Comparison of ENCODE assay signal across 10 cellular contexts in the genomic region with DNA sequence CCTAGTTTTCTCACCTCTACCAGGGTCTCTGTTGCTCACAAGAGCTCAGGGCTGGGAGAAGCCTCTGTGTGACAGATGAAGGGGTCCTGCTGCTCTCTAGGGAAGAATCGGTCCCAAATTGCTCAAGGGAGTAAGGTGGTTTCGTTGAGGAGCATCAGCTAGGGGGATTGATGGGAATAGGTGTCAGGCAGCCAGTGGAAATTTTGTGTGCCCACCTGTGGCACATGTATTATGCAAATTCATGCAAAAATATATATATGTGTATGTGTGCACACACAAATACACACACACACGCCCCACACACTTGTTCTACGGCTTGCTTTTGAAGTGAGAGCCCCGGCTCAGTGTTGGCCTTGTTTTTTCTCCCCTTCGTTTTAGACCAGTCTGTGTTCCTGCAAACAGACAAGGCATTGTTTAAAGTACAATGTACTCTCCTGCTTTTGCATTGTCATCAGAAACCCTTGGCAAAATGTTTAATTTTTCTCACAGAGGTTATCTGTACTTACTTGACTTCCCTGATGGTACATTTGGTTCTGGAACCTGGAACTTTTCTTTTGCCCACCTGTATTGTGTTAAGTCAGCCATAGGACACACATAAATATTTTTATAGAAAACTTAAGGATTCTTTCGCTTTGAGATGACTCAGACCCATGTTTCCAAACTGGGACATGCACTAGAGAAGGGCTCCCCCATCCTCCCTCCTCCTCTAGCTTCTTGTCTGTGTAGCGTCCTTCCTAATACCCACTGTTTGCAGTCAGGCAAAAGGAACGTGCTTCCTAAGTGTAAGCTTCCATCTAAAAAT. TPM values are rescaled to one million over a fixed set of nuclear protein-coding genes. Genes with fewer than 3 reads are reported as not detected.
DNase-seq lines count a peak whose midpoint lies in the region; ATAC-seq and TF ChIP-seq lines count a peak whose summit lies in the region.
"Had no signal": no experiment of that assay in that cellular context is flagged by ENCODE, and none has a peak within 500 bp of the region (broad histone marks: within the 10 kb centered on the region; RNA-seq: fewer than 3 reads in every experiment).

No MANE protein-coding gene starts in this region.

- H3K4me1 ChIP-seq in gastrocnemius medialis = peaks cover 94 to 97% of the 10 kb centered on the region in 2 donors

- peak; percentile 27 for DNase-seq in H4 (ENCODE audit: low spot score)
- DNase-seq in amniotic epithelial cell (ENCODE audit: low read depth) = peak; percentile 91
- DNase-seq in hepatic stellate cell (ENCODE audit: low spot score) = peak; percentile 76
- DNase-seq in gastrocnemius medialis = no peak
- DNase-seq in activated CD8-positive, alpha-beta memory T cell treated with anti-CD3 and anti-CD28 coated beads for 24 hours = no peak
- DNase-seq in GOT3 (lab: John Stamatoyannopoulos, UW) = no peak
- DNase-seq in stimulated activated CD4-positive, alpha-beta T cell treated with anti-CD3 and anti-CD28 coated beads, Interleukin-4, amount 100 ng/mL, for 24 hours = no peak
- DNase-seq: activated naive CD4-positive, alpha-beta T cell treated with Interleukin-2 at 50 U/mL for 16 hours had no signal

- in situ Hi-C loops in gastrocnemius medialis (cut with MboI; ENCODE audit: low sequenced_read_pairs in 4 of 4) = loop anchor here in 1 of 4 donors (10.0 kb wide), 1 partner anchor 87 kb away; no protein-coding TSS in a partner anchor

- H3K9me3 ChIP-seq in gastrocnemius medialis = no peaks in the 10 kb centered on the region
- H3K9me3 ChIP-seq: ovary had no signal

- no peaks in the 10 kb centered on the region for H3K36me3 ChIP-seq in gastrocnemius medialis
- H3K36me3 ChIP-seq: ovary had no signal

- H3K27me3 ChIP-seq in gastrocnemius medialis = no peaks in the 10 kb centered on the region
- H3K27me3 ChIP-seq: ovary had no signal

- ATAC-seq in gastrocnemius medialis = no peak
- no peak for ATAC-seq in HG02571 (IDR thresholded peaks at IDR 0.05; ENCODE audit: unreplicated experiment)

- intact Hi-C loops in gastrocnemius medialis (cut with DNase I; ENCODE audit: low total_unique reads) = no loop called here

- no peak for TF ChIP-seq CTCF in gastrocnemius medialis (IDR thresholded peaks at IDR 0.05 in 4 of 5, conservative IDR thresholded peaks at IDR 0.05 in 1 of 5)

- H3K4me3 ChIP-seq in gastrocnemius medialis = peak overlapping the region; percentile 3 to 40 (median 29)
- H3K4me3 ChIP-seq: ovary had no signal

- no peak for TF ChIP-seq POLR2A in gastrocnemius medialis (IDR thresholded peaks at IDR 0.05)

- peak overlapping the region; percentile 86 to 96 (median 90) for H3K27ac ChIP-seq in gastrocnemius medialis

RNA-seq across cellular contexts. Expression of gene FOXO3, which starts 26.7 kb away (rescaled TPM):
- 6.2 and 7.2 TPM in 2 replicates for total RNA-seq in H4 (2014; rRNA removed; shearing (Covaris generic))
- total RNA-seq in gastrocnemius medialis = 100 to 1,000 TPM; 111 to 293 (median 183) TPM

Comparison
In these comparisons a context has a peak if more than half of its experiments do, and no peak if none do; other contexts are left out.
1. DNase-seq: peak in H4 (single experiment), amniotic epithelial cell (single experiment) and hepatic stellate cell (single experiment); none in gastrocnemius medialis (0 of 2), activated CD8-positive, alpha-beta memory T cell treated with anti-CD3 and anti-CD28 coated beads for 24 hours (single experiment), GOT3 (single experiment) and stimulated activated CD4-positive, alpha-beta T cell treated with anti-CD3 and anti-CD28 coated beads, Interleukin-4, amount 100 ng/mL, for 24 hours (single experiment).
2. RNA of gene FOXO3, which starts 26.7 kb away (total RNA-seq): 111 to 293 TPM in gastrocnemius medialis; 6.2 to 7.2 TPM in H4; every median in the first group is over 10 times any median in the second.